In the genomic region with DNA sequence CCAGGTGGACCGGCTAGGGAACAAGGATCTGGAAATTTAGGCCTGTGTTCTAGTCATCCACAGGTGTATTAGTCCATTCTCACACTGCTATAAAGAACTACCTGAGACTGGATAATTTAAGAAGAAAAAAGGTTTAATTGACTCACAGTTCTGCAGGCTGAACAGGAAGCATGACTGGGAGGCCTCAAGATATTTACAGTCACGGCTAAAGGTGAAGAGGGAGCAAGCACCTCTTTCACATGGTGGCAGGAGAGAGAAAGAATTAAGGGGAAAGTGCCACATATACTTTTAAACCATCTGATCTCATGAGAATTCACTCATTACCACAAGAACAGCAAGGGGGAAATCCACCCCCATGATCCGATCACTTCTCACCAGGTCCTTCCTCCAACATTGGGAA, we compare ENCODE assay signal across 18 cellular contexts.
DNase-seq lines count a peak whose midpoint lies in the region; ATAC-seq, FAIRE-seq and TF ChIP-seq lines count a peak whose summit lies in the region.
"Had no signal": no experiment of that assay in that cellular context is flagged by ENCODE, and none has a peak within 500 bp of the region (broad histone marks: within the 10 kb centered on the region; RNA-seq: fewer than 3 reads in every experiment).

No MANE protein-coding gene starts in this region.

- H3K4me3 Mint-ChIP-seq in GM23338 = no peak overlapping the region; the same call in 2 of the 3 replicates
- no peak overlapping the region for H3K4me3 Mint-ChIP-seq in natural killer cell
- no peak overlapping the region for H3K4me3 Mint-ChIP-seq in activated T-helper 1 cell treated with anti-CD3 and anti-CD28 coated beads, Interleukin-12 subunit alpha, Interleukin-12 subunit beta, Interleukin-2, Interleukin-4 antibody, amounts not matched to agents 30 ng/mL and 10 ng/mL and 1 ng/mL, durations not matched to agents 14 hours and 24 hours and 36 hours
- H3K4me3 Mint-ChIP-seq: B cell; CD8-positive, alpha-beta memory T cell; HFFc6 had no signal

- H3K9me2 ChIP-seq in GM23338 (ENCODE audit: insufficient read depth) = no peaks in the 10 kb centered on the region; the same call in 1 of the 2 replicates

- no peaks in the 10 kb centered on the region for H3K79me2 ChIP-seq in GM23338 (replicated peaks; ENCODE audit: insufficient read depth)

- ATAC-seq in GM23338 (no peak), upper lobe of right lung (no peak), HG02973 (IDR thresholded peaks at IDR 0.05; ENCODE audit: unreplicated experiment) (no peak), natural killer cell (no peak)
- ATAC-seq: GM12878, K562 had no signal

- H4K20me1 ChIP-seq in GM23338 (replicated peaks; ENCODE audit: insufficient read depth) = no peaks in the 10 kb centered on the region

- H3K27ac Mint-ChIP-seq in GM23338 = 0 out of 2 replicates have a peak overlapping the region, but pooled peaks have one; percentile 27
- no peak overlapping the region for H3K27ac Mint-ChIP-seq in natural killer cell
- no peak overlapping the region for H3K27ac Mint-ChIP-seq in activated T-helper 1 cell treated with anti-CD3 and anti-CD28 coated beads, Interleukin-12 subunit alpha, Interleukin-12 subunit beta, Interleukin-2, Interleukin-4 antibody, amounts not matched to agents 30 ng/mL and 10 ng/mL and 1 ng/mL, durations not matched to agents 14 hours and 24 hours and 36 hours
- H3K27ac Mint-ChIP-seq: B cell, HFFc6 had no signal

- H3K27ac ChIP-seq in GM23338 (ENCODE audit: low read depth) = no peak overlapping the region
- H3K27ac ChIP-seq in mesenchymal stem cell (ENCODE audit: low read length, poor library complexity, severe bottlenecking) = no peak overlapping the region
- H3K27ac ChIP-seq in upper lobe of right lung = peak overlapping the region; percentile 47
- H3K27ac ChIP-seq: HL-60 had no signal

- TF ChIP-seq CTCF in GM23338 (conservative IDR thresholded peaks at IDR 0.05; ENCODE audit: low read depth in 2 of 2) (no peak), bronchial epithelial cell (IDR thresholded peaks at IDR 0.05; ENCODE audit: insufficient read depth, low read length, severe bottlenecking) (no peak), upper lobe of right lung (IDR thresholded peaks at IDR 0.05) (no peak), natural killer cell (IDR thresholded peaks at IDR 0.05) (no peak)

- H3K36me3 ChIP-seq in GM23338 (ENCODE audit: insufficient read depth) (no peaks in the 10 kb centered on the region), bronchial epithelial cell (ENCODE audit: control insufficient read depth, insufficient read depth, low read length) (no peaks in the 10 kb centered on the region), mesenchymal stem cell (ENCODE audit: control insufficient read depth in 1 of 2, insufficient read depth in 2 of 2, low read depth in 1 of 2, low read length in 2 of 2) (no peaks in the 10 kb centered on the region), upper lobe of right lung (no peaks in the 10 kb centered on the region)

- 86% methylated on average over 2 of the region's 3 CpGs for WGBS in mesenchymal stem cell

- H3K4ac ChIP-seq in mesenchymal stem cell (ENCODE audit: low read depth in 1 of 2, low read length in 2 of 2) = no peak overlapping the region

- H3K14ac ChIP-seq in mesenchymal stem cell (ENCODE audit: low read length in 2 of 2) = no peak overlapping the region

- H4K8ac ChIP-seq in mesenchymal stem cell (ENCODE audit: low read length) = no peak overlapping the region

- H3F3A ChIP-seq in GM23338 (replicated peaks; ENCODE audit: low read depth) = no peaks in the 10 kb centered on the region

- H3K4me1 Mint-ChIP-seq in GM23338 (peaks cover 8% of the 10 kb centered on the region; the same call in 2 of the 3 replicates), natural killer cell (no peaks in the 10 kb centered on the region)
- H3K4me1 Mint-ChIP-seq in activated T-helper 1 cell treated with anti-CD3 and anti-CD28 coated beads, Interleukin-12 subunit alpha, Interleukin-12 subunit beta, Interleukin-2, Interleukin-4 antibody, amounts not matched to agents 30 ng/mL and 10 ng/mL and 1 ng/mL, durations not matched to agents 14 hours and 24 hours and 36 hours (ENCODE audit: low read depth) = peaks cover 10% of the 10 kb centered on the region
- H3K4me1 Mint-ChIP-seq: B cell; CD8-positive, alpha-beta memory T cell had no signal

- H3K4me2 ChIP-seq in GM23338 (no peak overlapping the region), mesenchymal stem cell (ENCODE audit: low read length, poor library complexity, severe bottlenecking) (no peak overlapping the region)

- peaks cover 3% of the 10 kb centered on the region for H3K27me3 Mint-ChIP-seq in GM23338 (ENCODE audit: insufficient read depth, low read depth, poor library complexity)
- peaks cover 0 to 6% of the 10 kb centered on the region in 2 donors for H3K27me3 Mint-ChIP-seq in natural killer cell (ENCODE audit: low read depth in 2 of 2)
- peaks cover 5% of the 10 kb centered on the region for H3K27me3 Mint-ChIP-seq in activated T-helper 1 cell treated with anti-CD3 and anti-CD28 coated beads, Interleukin-12 subunit alpha, Interleukin-12 subunit beta, Interleukin-2, Interleukin-4 antibody, amounts not matched to agents 30 ng/mL and 10 ng/mL and 1 ng/mL, durations not matched to agents 14 hours and 24 hours and 36 hours (ENCODE audit: insufficient read depth)
- H3K27me3 Mint-ChIP-seq: B cell had no signal

- H3K4me1 ChIP-seq in GM23338 (ENCODE audit: insufficient read depth) (no peaks in the 10 kb centered on the region), mesenchymal stem cell (ENCODE audit: control insufficient read depth, insufficient read depth, low read depth, low read length) (no peaks in the 10 kb centered on the region), upper lobe of right lung (no peaks in the 10 kb centered on the region)
- H3K4me1 ChIP-seq: Caco-2 had no signal

- H4K91ac ChIP-seq in mesenchymal stem cell (ENCODE audit: low read length) = peak overlapping the region; percentile 80

- H3K23ac ChIP-seq in mesenchymal stem cell (ENCODE audit: low read length in 2 of 2) = no peak overlapping the region

- no peak overlapping the region for H2BK12ac ChIP-seq in mesenchymal stem cell (ENCODE audit: low read length in 2 of 2)

- no peak for DNase-seq in GM23338 (ENCODE audit: low spot score)
- DNase-seq in bronchial epithelial cell (ENCODE audit: low read depth) = peak; percentile 45
- no peak for DNase-seq in mesenchymal stem cell
- DNase-seq in upper lobe of right lung = no peak
- no peak for DNase-seq in natural killer cell
- DNase-seq in activated T-helper 1 cell treated with anti-CD3 and anti-CD28 coated beads, Interleukin-12 subunit alpha, Interleukin-12 subunit beta, Interleukin-2, Interleukin-4 antibody, amounts not matched to agents 30 ng/mL and 10 ng/mL and 1 ng/mL, durations not matched to agents 14 hours and 24 hours and 36 hours (ENCODE audit: low spot score) = no peak
- DNase-seq: C1 segment of cervical spinal cord; Caco-2; CD8-positive, alpha-beta memory T cell; HCEC 1CT; HFFc6 had no signal

- H3K36me3 Mint-ChIP-seq in GM23338 (ENCODE audit: low read depth) (no peaks in the 10 kb centered on the region), natural killer cell (no peaks in the 10 kb centered on the region)
- peaks cover 5% of the 10 kb centered on the region for H3K36me3 Mint-ChIP-seq in activated T-helper 1 cell treated with anti-CD3 and anti-CD28 coated beads, Interleukin-12 subunit alpha, Interleukin-12 subunit beta, Interleukin-2, Interleukin-4 antibody, amounts not matched to agents 30 ng/mL and 10 ng/mL and 1 ng/mL, durations not matched to agents 14 hours and 24 hours and 36 hours (ENCODE audit: low read depth)

- no peak overlapping the region for H2BK5ac ChIP-seq in mesenchymal stem cell (ENCODE audit: low read depth, low read length, poor library complexity, severe bottlenecking)

- H3K4me3 ChIP-seq in GM23338 (no peak overlapping the region), bronchial epithelial cell (ENCODE audit: low read depth, low read length) (no peak overlapping the region), mesenchymal stem cell (ENCODE audit: insufficient read depth in 1 of 2, low read depth in 1 of 2, low read length in 2 of 2) (no peak overlapping the region), upper lobe of right lung (no peak overlapping the region)
- H3K4me3 ChIP-seq: GM12878, K562 had no signal

- H3K9me3 Mint-ChIP-seq in GM23338 (no peaks in the 10 kb centered on the region; the same call in 2 of the 3 replicates), natural killer cell (no peaks in the 10 kb centered on the region)
- H3K9me3 Mint-ChIP-seq in activated T-helper 1 cell treated with anti-CD3 and anti-CD28 coated beads, Interleukin-12 subunit alpha, Interleukin-12 subunit beta, Interleukin-2, Interleukin-4 antibody, amounts not matched to agents 30 ng/mL and 10 ng/mL and 1 ng/mL, durations not matched to agents 14 hours and 24 hours and 36 hours = peaks cover 16% of the 10 kb centered on the region
- H3K9me3 Mint-ChIP-seq: HFFc6 had no signal

- intact Hi-C loops in upper lobe of right lung (cut with DNase I) = no loop called here
- intact Hi-C loops in natural killer cell (cut with micrococcal nuclease) = no loop called here
- intact Hi-C loops in activated T-helper 1 cell treated with anti-CD3 and anti-CD28 coated beads, Interleukin-12 subunit alpha, Interleukin-12 subunit beta, Interleukin-2, Interleukin-4 antibody, amounts not matched to agents 30 ng/mL and 10 ng/mL and 1 ng/mL, durations not matched to agents 14 hours and 24 hours and 36 hours (cut with micrococcal nuclease) = no loop called here

- no peak overlapping the region for H3K9ac ChIP-seq in mesenchymal stem cell (ENCODE audit: low read length)

- H2BK120ac ChIP-seq in mesenchymal stem cell (ENCODE audit: low read depth, low read length) = no peak overlapping the region

- H3K27me3 ChIP-seq in GM23338 (ENCODE audit: insufficient read depth) = no peaks in the 10 kb centered on the region
- H3K27me3 ChIP-seq in bronchial epithelial cell (ENCODE audit: control insufficient read depth, insufficient read depth, low read length) = no peaks in the 10 kb centered on the region
- no peaks in the 10 kb centered on the region for H3K27me3 ChIP-seq in mesenchymal stem cell (ENCODE audit: control insufficient read depth in 1 of 2, insufficient read depth in 1 of 2, low read length in 2 of 2)
- H3K27me3 ChIP-seq in upper lobe of right lung = no peaks in the 10 kb centered on the region

- H2AFZ ChIP-seq in GM23338 (no peak overlapping the region), mesenchymal stem cell (ENCODE audit: low read depth, low read length) (no peak overlapping the region)

- H2AK5ac ChIP-seq in mesenchymal stem cell (ENCODE audit: low read length, severe bottlenecking) = no peak overlapping the region

- no peak overlapping the region for H3K18ac ChIP-seq in mesenchymal stem cell (ENCODE audit: low read depth in 1 of 2, low read length in 2 of 2)

- no peak for FAIRE-seq in bronchial epithelial cell (lab: Jason Lieb, UNC)
- FAIRE-seq: A204.1, GM12878, GM19239, K562 had no signal

- no peak overlapping the region for H2BK15ac ChIP-seq in mesenchymal stem cell (ENCODE audit: low read depth, poor library complexity, severe bottlenecking)

- H3K9me3 ChIP-seq in mesenchymal stem cell (ENCODE audit: control insufficient read depth, low read length) = no peaks in the 10 kb centered on the region
- no peaks in the 10 kb centered on the region for H3K9me3 ChIP-seq in upper lobe of right lung
- H3K9me3 ChIP-seq: Caco-2 had no signal

- H3K79me1 ChIP-seq in mesenchymal stem cell (replicated peaks; ENCODE audit: low read length, poor library complexity, severe bottlenecking) = no peaks in the 10 kb centered on the region

TF ChIP-seq in GM23338, 12 proteins besides CTCF, POLR2A, EP300 and RAD21 (continues in another document):
- no peak for TF ChIP-seq STAT1 (IDR thresholded peaks at IDR 0.05; ENCODE audit: unreplicated experiment)
